7 cellular contexts compared by ENCODE assay signal in the genomic region with DNA sequence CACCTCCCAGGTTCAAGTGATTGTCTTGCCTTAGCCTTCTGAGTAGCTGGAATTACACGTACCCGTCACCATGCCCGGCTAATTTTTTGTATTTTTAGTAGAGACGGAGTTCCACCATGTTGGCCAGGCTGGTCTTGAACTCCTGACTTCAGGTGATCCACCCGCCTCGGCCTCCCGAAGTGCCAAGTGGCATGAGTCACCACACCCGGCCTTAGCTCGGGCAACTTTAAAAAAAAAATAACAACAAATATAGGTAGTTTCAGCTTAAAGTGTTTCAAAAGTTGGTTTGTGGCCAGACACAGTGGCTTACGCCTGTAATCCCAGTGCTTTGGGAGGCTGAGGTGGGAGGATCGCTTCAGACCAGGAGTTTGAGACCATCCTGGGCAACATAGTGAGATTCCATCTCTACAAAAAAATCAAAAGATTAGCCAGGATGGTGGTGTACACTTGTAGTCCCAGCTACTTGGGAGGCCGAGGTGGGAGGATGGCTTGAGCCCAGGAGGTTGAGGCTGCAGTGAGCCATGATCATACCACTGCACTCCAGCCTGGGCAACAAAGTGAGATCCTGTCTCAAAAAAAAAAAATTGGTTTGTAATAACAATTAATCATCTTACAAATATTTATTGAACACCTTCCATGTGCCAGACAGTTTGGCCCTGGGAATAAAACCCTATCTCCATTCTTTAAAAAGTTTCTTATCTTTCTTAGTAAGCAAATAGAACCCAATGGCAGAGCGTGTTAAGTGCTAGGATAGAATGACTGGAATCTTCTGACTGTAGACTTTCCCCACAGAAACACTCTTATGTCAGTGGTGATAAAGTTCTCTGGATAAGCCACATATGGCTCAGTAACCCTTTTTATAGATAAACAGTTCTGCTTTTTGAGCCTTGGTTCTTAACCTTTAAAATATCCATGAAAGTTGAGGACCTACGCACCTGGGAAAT.
DNase-seq lines count a peak whose midpoint lies in the region; ATAC-seq, FAIRE-seq and TF ChIP-seq lines count a peak whose summit lies in the region.
"Not testable (repeated sequence)": the region's sequence is repeated elsewhere in the genome, so short reads cannot be mapped to it uniquely, and the experiment has no call there.

No MANE protein-coding gene starts in this region.

- H3K4me1 ChIP-seq in GM23338 (ENCODE audit: insufficient read depth), result peaks cover 17% of the 10 kb centered on the region
- H3K4me1 ChIP-seq in K562 (replicated peaks in 1 of 2; ENCODE audit: control insufficient read depth in 2 of 2, insufficient read depth in 2 of 2, low read length in 2 of 2), result peaks cover 15 to 31% of the 10 kb centered on the region in 2 experiments
- H3K4me1 ChIP-seq in left lung, result not testable (repeated sequence)
- peaks cover 28% of the 10 kb centered on the region for H3K4me1 ChIP-seq in osteoblast (ENCODE audit: insufficient read depth, low read length)
- H3K4me1 ChIP-seq in stomach smooth muscle (ENCODE audit: control insufficient read depth, insufficient read depth, low read length), result peaks cover 27% of the 10 kb centered on the region

- not testable (repeated sequence) for TF ChIP-seq POLR2A in K562 (conservative IDR thresholded peaks at IDR 0.05)

- not testable (repeated sequence) for BruUV-seq in K562 (replicated peaks; lab: Mats Ljungman, UMichigan)

- H3K9ac ChIP-seq in K562 (ENCODE audit: insufficient read depth in 1 of 2, low read depth in 2 of 2, low read length in 2 of 2); stomach smooth muscle (ENCODE audit: low read length in 2 of 2): not testable (repeated sequence)

- not testable (repeated sequence) for H3K4me2 ChIP-seq in GM23338; osteoblast (ENCODE audit: insufficient read depth, low read length)
- peak overlapping the region; percentile 4; the same call in 1 of the 2 replicates for H3K4me2 ChIP-seq in K562 (ENCODE audit: insufficient read depth, low read length)

- peak; percentile 59 for FAIRE-seq in K562 (lab: Jason Lieb, UNC)

- 84% methylated on average over 14 of the region's 14 CpGs for WGBS in K562 (ENCODE audit: insufficient coverage, low coverage, missing lambda C conversion rate)

- POLR2A ChIA-PET in K562 (lab: Yijun Ruan, JAX), result not testable (repeated sequence)

- not testable (repeated sequence) for H3K36me3 ChIP-seq in GM23338 (ENCODE audit: insufficient read depth); stomach smooth muscle (ENCODE audit: control insufficient read depth in 2 of 2, insufficient read depth in 2 of 2, low read length in 2 of 2)
- H3K36me3 ChIP-seq in K562 (ENCODE audit: control insufficient read depth, insufficient read depth, low read length) (peaks cover 37% of the 10 kb centered on the region; the same call in 2 of the 3 replicates), left lung (peaks cover 0 to 38% of the 10 kb centered on the region in 2 donors), osteoblast (ENCODE audit: insufficient read depth, low read length) (peaks cover 14% of the 10 kb centered on the region)

- TF ChIP-seq EP300 in K562 (IDR thresholded peaks at IDR 0.05; ENCODE audit: low read length), result not testable (repeated sequence)

- CTCF ChIA-PET in K562 (lab: Yijun Ruan, JAX; ENCODE audit: low intra/inter-chr PET ratio), result not testable (repeated sequence)

- H3K79me2 ChIP-seq in GM23338 (replicated peaks; ENCODE audit: insufficient read depth) (peaks cover 100% of the 10 kb centered on the region), K562 (ENCODE audit: control insufficient read depth, insufficient read depth, low read length) (peaks cover 66% of the 10 kb centered on the region), osteoblast (ENCODE audit: insufficient read depth, low read length) (peaks cover 38% of the 10 kb centered on the region)

- H3K9me3 Mint-ChIP-seq in GM23338, result not testable (repeated sequence)

- TF ChIP-seq CTCF in GM23338 (conservative IDR thresholded peaks at IDR 0.05; ENCODE audit: low read depth in 2 of 2); K562 (IDR thresholded peaks at IDR 0.05 in 2 of 3, conservative IDR thresholded peaks at IDR 0.05 in 1 of 3; ENCODE audit: insufficient read depth in 2 of 3, low read depth in 1 of 3, low read length in 3 of 3); fibroblast of villous mesenchyme (IDR thresholded peaks at IDR 0.05; ENCODE audit: insufficient read depth, low read depth, low read length); left lung (IDR thresholded peaks at IDR 0.05); osteoblast (IDR thresholded peaks at IDR 0.05; ENCODE audit: extremely low read depth, low read depth, low read length): not testable (repeated sequence)

- ATAC-seq in GM23338, result not testable (repeated sequence)
- ATAC-seq in SK-N-SH treated with all-trans-retinoic acid at 6 μM for 48 hours (peak; percentile 15; the same call in 2 of the 3 replicates), K562 (peak; percentile 66), left lung (peak; percentile 76)

- H4K20me1 ChIP-seq in GM23338 (replicated peaks; ENCODE audit: insufficient read depth) (peaks cover 27% of the 10 kb centered on the region), K562 (replicated peaks; ENCODE audit: control insufficient read depth, insufficient read depth, low read length) (peaks cover 22% of the 10 kb centered on the region)
- H4K20me1 ChIP-seq in osteoblast (ENCODE audit: insufficient read depth, low read length), result not testable (repeated sequence)

- H2AFZ ChIP-seq in GM23338; K562 (ENCODE audit: low read depth, low read length); osteoblast (ENCODE audit: low read length): not testable (repeated sequence)

- in situ Hi-C loops in K562 (cut with MboI), result not testable (repeated sequence)

- not testable (repeated sequence) for H3K9me1 ChIP-seq in K562 (ENCODE audit: control insufficient read depth, insufficient read depth, low read length)

- H3K9me2 ChIP-seq in GM23338 (ENCODE audit: insufficient read depth), result not testable (repeated sequence)

- peaks cover 19% of the 10 kb centered on the region for H3K27me3 Mint-ChIP-seq in GM23338 (ENCODE audit: insufficient read depth, low read depth, poor library complexity)

- H3F3A ChIP-seq in GM23338 (replicated peaks; ENCODE audit: low read depth), result not testable (repeated sequence)

- intact Hi-C loops in K562 (cut with micrococcal nuclease); left lung (cut with DNase I): not testable (repeated sequence)

- H3K27ac ChIP-seq in GM23338 (ENCODE audit: low read depth), result peak overlapping the region; percentile 29; the same call in 1 of the 2 replicates
- H3K27ac ChIP-seq in K562 (ENCODE audit: extremely low read depth, low read depth, low read length), result peak overlapping the region; percentile 9; the same call in 1 of the 3 replicates
- H3K27ac ChIP-seq in left lung, result not testable (repeated sequence)
- peak overlapping the region; percentile 94 for H3K27ac ChIP-seq in osteoblast (ENCODE audit: low read depth, low read length)
- H3K27ac ChIP-seq in stomach smooth muscle (ENCODE audit: low read length), result peak overlapping the region; percentile 37

- peaks cover 30% of the 10 kb centered on the region for H3K36me3 Mint-ChIP-seq in GM23338 (ENCODE audit: low read depth)

- H3K9me3 ChIP-seq in K562 (replicated peaks; ENCODE audit: control insufficient read depth, insufficient read depth, low read depth, low read length); left lung; osteoblast (ENCODE audit: low read depth, low read length); stomach smooth muscle (ENCODE audit: control insufficient read depth in 2 of 2, low read length in 2 of 2): not testable (repeated sequence)

- not testable (repeated sequence) for H3K27me3 ChIP-seq in GM23338 (ENCODE audit: insufficient read depth); K562 (ENCODE audit: control insufficient read depth in 2 of 2, insufficient read depth in 2 of 2, low read length in 2 of 2); left lung; osteoblast (ENCODE audit: insufficient read depth, low read length); stomach smooth muscle (ENCODE audit: control insufficient read depth in 1 of 2, insufficient read depth in 2 of 2, low read length in 2 of 2)

- H3K27ac Mint-ChIP-seq in GM23338, result not testable (repeated sequence)

- H3K4me3 ChIP-seq in GM23338; K562; fibroblast of villous mesenchyme (ENCODE audit: low read depth, low read length); left lung; osteoblast (ENCODE audit: insufficient read depth, low read length); stomach smooth muscle (ENCODE audit: low read length in 2 of 2): not testable (repeated sequence)

- TF ChIP-seq RAD21 in K562 (CRISPR knock-in tag; conservative IDR thresholded peaks at IDR 0.05 in 1 of 2, IDR thresholded peaks at IDR 0.05 in 1 of 2), result not testable (repeated sequence)

- H3K4me3 Mint-ChIP-seq in GM23338, result not testable (repeated sequence)

- peaks cover 24% of the 10 kb centered on the region for H3K4me1 Mint-ChIP-seq in GM23338

- not testable (repeated sequence) for DNase-seq in GM23338 (ENCODE audit: low spot score)
- DNase-seq in K562 (ENCODE audit: extremely low read depth in 1 of 4, low spot score in 3 of 4), result peak in 1 of 4 experiments; percentile 40
- peak; percentile 98 for DNase-seq in fibroblast of villous mesenchyme (ENCODE audit: low read depth)
- DNase-seq in left lung, result peak in 1 of 2 donors; percentile 14
- DNase-seq in osteoblast (ENCODE audit: insufficient read length, low spot score, missing footprints), result peak; percentile 95

TF ChIP-seq in K562, 482 proteins besides CTCF, POLR2A, EP300 and RAD21 (continues in another document):
- TF ChIP-seq FOSL1 (tag; conservative IDR thresholded peaks at IDR 0.05), result 0 out of 2 replicates have a peak, but pooled peaks have one; percentile 37
- TF ChIP-seq MAFG (tag; conservative IDR thresholded peaks at IDR 0.05), result 0 out of 2 replicates have a peak, but pooled peaks have one; percentile 13
- TF ChIP-seq TCF3 (CRISPR knock-in tag; IDR thresholded peaks at IDR 0.05), result peak; percentile 62
- peak; percentile 79 for TF ChIP-seq ADNP (tag; IDR thresholded peaks at IDR 0.05)
- peak in 1 of 2 experiments; percentile 26; a peak in 1 of 4 replicates for TF ChIP-seq KDM1A (IDR thresholded peaks at IDR 0.05)
- not testable (repeated sequence) for TF ChIP-seq JUND (IDR thresholded peaks at IDR 0.05; ENCODE audit: borderline replicate concordance, low read depth, low read length)
- peak; percentile 37; the same call in 1 of the 3 replicates for TF ChIP-seq JUND (tag; IDR thresholded peaks at IDR 0.05; ENCODE audit: borderline replicate concordance, low read depth, low read length)
- TF ChIP-seq KLF16 (IDR thresholded peaks at IDR 0.05), result peak; percentile 23; the same call in 1 of the 2 replicates
- peak; percentile 61; the same call in 1 of the 2 replicates for TF ChIP-seq ZNF766 (CRISPR knock-in tag; conservative IDR thresholded peaks at IDR 0.05)
